In genomic region chr18:44497757-44498490, GRCh38 we compare ENCODE assay signal across 30 cellular contexts.
"Had no signal": no experiment of that assay in that cellular context is flagged by ENCODE, and none has a peak within 500 bp of the region (broad histone marks: within the 10 kb centered on the region; RNA-seq: fewer than 3 reads in every experiment).

No MANE protein-coding gene starts in this region.

- H3K4me3 ChIP-seq: adrenal gland, ascending aorta, cardiac muscle cell, esophagus squamous epithelium, tibial artery had no signal

- H3K36me3 ChIP-seq: adrenal gland, ascending aorta, cardiac muscle cell, esophagus squamous epithelium, tibial artery had no signal

- ATAC-seq: activated CD4-positive, alpha-beta T cell treated with anti-CD3 and anti-CD28 coated beads for 36 hours; left cardiac atrium; right cardiac atrium had no signal

- H3K27ac ChIP-seq: adrenal gland, ascending aorta, cardiac muscle cell, epithelial cell of prostate, esophagus squamous epithelium, parathyroid adenoma, tibial artery had no signal

- H3K4me1 ChIP-seq: adrenal gland, ascending aorta, esophagus squamous epithelium, parathyroid adenoma had no signal

- H2AFZ ChIP-seq: parathyroid adenoma had no signal

- H3K9me3 ChIP-seq: adrenal gland, ascending aorta, esophagus squamous epithelium, tibial artery had no signal

- H3K79me2 ChIP-seq: parathyroid adenoma had no signal

- H3K36me3 Mint-ChIP-seq: brain, naive B cell had no signal

- H3K4me3 Mint-ChIP-seq: activated CD4-positive, alpha-beta T cell treated with anti-CD3 and anti-CD28 coated beads for 36 hours; activated naive CD8-positive, alpha-beta T cell; brain; naive B cell; neural crest cell; stimulated activated naive CD8-positive, alpha-beta T cell treated with anti-CD3 and anti-CD28 coated beads, Interleukin-15, Interleukin-2, amounts not matched to agents 100 ng/mL and 50 ng/mL, for 24 hours had no signal

- FAIRE-seq: endometrium, frontal cortex, islet of Langerhans had no signal

- DNase-seq: activated CD4-positive, alpha-beta T cell treated with anti-CD3 and anti-CD28 coated beads for 36 hours; activated CD4-positive, alpha-beta T cell treated with anti-CD3 and anti-CD28 coated beads, Interleukin-2, amount 50 U/mL, for 4 hours; activated CD4-positive, CD25-positive, alpha-beta regulatory T cell; activated effector memory CD4-positive, alpha-beta T cell treated with Interleukin-2 at 50 U/mL for 16 hours; activated naive CD4-positive, alpha-beta T cell treated with Interleukin-2 at 50 U/mL for 16 hours; activated T-cell treated with anti-CD3 and anti-CD28 coated beads for 4 hours; adrenal gland; dermis blood vessel endothelial cell; effector CD4-positive, alpha-beta T cell; esophagus squamous epithelium; left cardiac atrium; mammary epithelial cell; naive B cell; nucleus accumbens; right cardiac atrium; stimulated activated CD4-positive, alpha-beta T cell treated with anti-CD3 and anti-CD28 coated beads, Interleukin-2, amount 100 ng/mL, for 48 hours; substantia nigra; T-helper 1 cell; tibial artery had no signal

- H3K27me3 Mint-ChIP-seq: activated CD4-positive, alpha-beta T cell treated with anti-CD3 and anti-CD28 coated beads for 36 hours; activated naive CD8-positive, alpha-beta T cell; naive B cell; stimulated activated naive CD8-positive, alpha-beta T cell treated with anti-CD3 and anti-CD28 coated beads, Interleukin-15, Interleukin-2, amounts not matched to agents 100 ng/mL and 50 ng/mL, for 24 hours had no signal

- H3K9ac ChIP-seq: parathyroid adenoma had no signal

- H3K27ac Mint-ChIP-seq: activated CD4-positive, alpha-beta T cell treated with anti-CD3 and anti-CD28 coated beads for 36 hours; activated naive CD8-positive, alpha-beta T cell; stimulated activated naive CD8-positive, alpha-beta T cell treated with anti-CD3 and anti-CD28 coated beads, Interleukin-15, Interleukin-2, amounts not matched to agents 100 ng/mL and 50 ng/mL, for 24 hours had no signal

- H3K27me3 ChIP-seq: adrenal gland, ascending aorta, cardiac muscle cell, esophagus squamous epithelium, tibial artery had no signal

- H3K9me3 Mint-ChIP-seq: brain had no signal
